ENCODE assay signal across 14 cellular contexts in genomic region chr14:68669644-68670343, GRCh38.
DNase-seq lines count a peak whose midpoint lies in the region; ATAC-seq, FAIRE-seq and TF ChIP-seq lines count a peak whose summit lies in the region.
"Had no signal": no experiment of that assay in that cellular context is flagged by ENCODE, and none has a peak within 500 bp of the region (broad histone marks: within the 10 kb centered on the region; RNA-seq: fewer than 3 reads in every experiment).

No MANE protein-coding gene starts in this region.

- H3K79me1 ChIP-seq in neuronal stem cell (ENCODE audit: low read depth, low read length), result no peaks in the 10 kb centered on the region

- H3K27me3 ChIP-seq in gastroesophageal sphincter (no peaks in the 10 kb centered on the region), neuronal stem cell (ENCODE audit: control insufficient read depth in 3 of 3, insufficient read depth in 3 of 3, low read depth in 1 of 3, low read length in 3 of 3) (no peaks in the 10 kb centered on the region), transverse colon (no peaks in the 10 kb centered on the region)

- peak overlapping the region; percentile 73 for H3K18ac ChIP-seq in neuronal stem cell (ENCODE audit: low read length)

- no peak overlapping the region for H2BK5ac ChIP-seq in neuronal stem cell (ENCODE audit: low read length)

- H3K14ac ChIP-seq in neuronal stem cell (ENCODE audit: low read length), result no peak overlapping the region

- TF ChIP-seq EP300 in gastroesophageal sphincter (IDR thresholded peaks at IDR 0.05) (no peak), transverse colon (IDR thresholded peaks at IDR 0.05; ENCODE audit: low read depth) (no peak)

- no peak overlapping the region for H2BK12ac ChIP-seq in neuronal stem cell (ENCODE audit: low read length)

- 61 to 79% methylated on average over 9 to 11 of the region's 13 CpGs for WGBS in gastroesophageal sphincter (ENCODE audit: low coverage in 1 of 2), 2 donors
- WGBS in neuronal stem cell (ENCODE audit: extremely low coverage in 2 of 2, insufficient read length in 2 of 2, insufficient replicate concordance in 1 of 2), 2 donors, result no CpG with 5 or more reads among the region's 13 CpGs
- WGBS in transverse colon (ENCODE audit: low coverage in 1 of 2), 2 donors, result 76 to 87% methylated on average over 6 to 13 of the region's 13 CpGs

- H4K8ac ChIP-seq in neuronal stem cell (ENCODE audit: low read depth, low read length), result no peak overlapping the region

- H2BK120ac ChIP-seq in neuronal stem cell (ENCODE audit: low read depth, low read length), result no peak overlapping the region

- H3K23ac ChIP-seq in neuronal stem cell (ENCODE audit: low read depth, low read length, poor library complexity), result no peak overlapping the region

- in situ Hi-C loops in transverse colon (cut with MboI; ENCODE audit: low pct_ligation_motif_present in 1 of 4, low pct_unique_long_range_greater_than_20kb in 1 of 4, low sequenced_read_pairs in 3 of 4), result no loop called here

- no peak for TF ChIP-seq CTCF in gastroesophageal sphincter (IDR thresholded peaks at IDR 0.05)
- TF ChIP-seq CTCF in transverse colon (IDR thresholded peaks at IDR 0.05), result no peak
- no peak for TF ChIP-seq CTCF in kidney (IDR thresholded peaks at IDR 0.05; ENCODE audit: borderline replicate concordance, extremely low read depth, insufficient read depth)

- H3K9me3 ChIP-seq in SK-N-MC (ENCODE audit: low read depth, low read length), result no peaks in the 10 kb centered on the region; the same call in 1 of the 2 replicates
- no peaks in the 10 kb centered on the region for H3K9me3 ChIP-seq in gastroesophageal sphincter
- H3K9me3 ChIP-seq in neuronal stem cell (replicated peaks in 1 of 2; ENCODE audit: control insufficient read depth in 2 of 2, insufficient read depth in 1 of 2, low read depth in 1 of 2, low read length in 2 of 2), result peaks cover 6 to 8% of the 10 kb centered on the region in 2 donors
- no peaks in the 10 kb centered on the region for H3K9me3 ChIP-seq in transverse colon
- no peaks in the 10 kb centered on the region for H3K9me3 ChIP-seq in kidney (ENCODE audit: control insufficient read depth in 1 of 2, low read length in 2 of 2)

- no peak overlapping the region for H2AFZ ChIP-seq in neuronal stem cell (ENCODE audit: low read length)

- intact Hi-C loops in transverse colon (cut with DNase I; ENCODE audit: low total_unique reads), result loop anchor here (5.0 to 10.0 kb wide), 2 partner anchors 113 to 425 kb away; no protein-coding TSS in a partner anchor
- intact Hi-C loops in kidney (cut with DNase I), result loop anchor here (10.0 kb wide), 1 partner anchor 115 kb away; no protein-coding TSS in a partner anchor

- peak overlapping the region; percentile 9 for H3K9ac ChIP-seq in SK-N-MC (ENCODE audit: insufficient read length)
- no peak overlapping the region for H3K9ac ChIP-seq in neuronal stem cell (ENCODE audit: low read depth, low read length, poor library complexity)
- H3K9ac ChIP-seq in kidney (ENCODE audit: low read length in 2 of 2), result no peak overlapping the region

- H3K4me1 ChIP-seq in gastroesophageal sphincter (peaks cover 47 to 84% (median 76%) of the 10 kb centered on the region in 3 donors), neuronal stem cell (ENCODE audit: control insufficient read depth in 2 of 2, insufficient read depth in 1 of 2, low read depth in 1 of 2, low read length in 2 of 2) (peaks cover 3 to 7% of the 10 kb centered on the region in 2 donors), transverse colon (peaks cover 24 to 65% (median 32%) of the 10 kb centered on the region in 4 donors), kidney (ENCODE audit: control insufficient read depth in 1 of 2, insufficient read depth in 1 of 2, low read depth in 1 of 2, low read length in 2 of 2) (peaks cover 18 to 21% of the 10 kb centered on the region in 2 donors)

- ATAC-seq in gastroesophageal sphincter (no peak), HG03342 (IDR thresholded peaks at IDR 0.05; ENCODE audit: unreplicated experiment) (no peak), HG02678 (IDR thresholded peaks at IDR 0.05; ENCODE audit: unreplicated experiment) (no peak)
- ATAC-seq: activated CD4-positive, CD25-positive, alpha-beta regulatory T cell treated with anti-CD3 and anti-CD28 coated beads, Interleukin-2, amount 50 U/mL, for 24 hours; activated T-helper 17 cell treated with anti-CD3 and anti-CD28 coated beads, Interleukin-2, amount 50 U/mL, for 72 hours; naive thymus-derived CD8-positive, alpha-beta T cell had no signal

- no peak overlapping the region for H3K4me2 ChIP-seq in neuronal stem cell (ENCODE audit: insufficient read depth, low read length, poor library complexity, severe bottlenecking)

- no peak for DNase-seq in SK-N-MC (ENCODE audit: low read depth, low spot score)
- no peak for DNase-seq in neuronal stem cell (ENCODE audit: low spot score)
- no peak for DNase-seq in transverse colon
- DNase-seq in kidney, result no peak
- DNase-seq: CD8-positive, alpha-beta memory T cell; cerebellar nuclear complex; naive thymus-derived CD8-positive, alpha-beta T cell; NCI-H1417 treated with DMSO at 0.1 percent for 48 hours; NCI-H526 treated with DMSO at 0.1 percent for 48 hours had no signal

- TF ChIP-seq POLR2A in gastroesophageal sphincter (IDR thresholded peaks at IDR 0.05), result no peak
- TF ChIP-seq POLR2A in transverse colon (IDR thresholded peaks at IDR 0.05), result no peak

- no peak overlapping the region for H4K91ac ChIP-seq in neuronal stem cell (ENCODE audit: low read depth, low read length, poor library complexity)

- peak overlapping the region; percentile 70 for H2AK5ac ChIP-seq in neuronal stem cell (ENCODE audit: low read depth, low read length)

- H3K4ac ChIP-seq in neuronal stem cell (ENCODE audit: low read length), result no peak overlapping the region

- no peak overlapping the region for H2BK15ac ChIP-seq in neuronal stem cell (ENCODE audit: low read length)

- no peak for FAIRE-seq in kidney (lab: Jason Lieb, UNC)

- H3K36me3 ChIP-seq in SK-N-MC (ENCODE audit: insufficient read depth, low read length) (no peaks in the 10 kb centered on the region), gastroesophageal sphincter (no peaks in the 10 kb centered on the region), neuronal stem cell (replicated peaks in 1 of 2; ENCODE audit: control insufficient read depth in 2 of 2, insufficient read depth in 2 of 2, low read length in 2 of 2) (no peaks in the 10 kb centered on the region), transverse colon (no peaks in the 10 kb centered on the region), kidney (ENCODE audit: control insufficient read depth in 1 of 2, insufficient read depth in 2 of 2, low read length in 2 of 2) (no peaks in the 10 kb centered on the region)

- peak overlapping the region; percentile 99 for H3K27ac ChIP-seq in SK-N-MC
- peak overlapping the region; percentile 82 to 91 (median 89) for H3K27ac ChIP-seq in gastroesophageal sphincter
- H3K27ac ChIP-seq in neuronal stem cell (replicated peaks; ENCODE audit: low read length), result no peak overlapping the region
- H3K27ac ChIP-seq in transverse colon, result peak overlapping the region; percentile 24 to 84 (median 75)
- H3K27ac ChIP-seq in kidney (ENCODE audit: low read depth in 2 of 2, low read length in 2 of 2), result peak overlapping the region in 1 of 2 donors; percentile 50

- H3K4me3 ChIP-seq in SK-N-MC, result peak overlapping the region; percentile 62
- H3K4me3 ChIP-seq in gastroesophageal sphincter, result no peak overlapping the region
- no peak overlapping the region for H3K4me3 ChIP-seq in neuronal stem cell (ENCODE audit: low read length in 2 of 2)
- no peak overlapping the region for H3K4me3 ChIP-seq in transverse colon
- no peak overlapping the region for H3K4me3 ChIP-seq in kidney (ENCODE audit: low read length in 2 of 2)
